ENCODE assay signal across 26 cellular contexts in genomic region chr14:71004481-71004880, GRCh38.
A peak's percentile ranks its signal among the peaks of the same experiment; 100 is the strongest.
DNase-seq lines count a peak whose midpoint lies in the region; ATAC-seq and TF ChIP-seq lines count a peak whose summit lies in the region.
"Had no signal": no experiment of that assay in that cellular context is flagged by ENCODE, and none has a peak within 500 bp of the region (broad histone marks: within the 10 kb centered on the region; RNA-seq: fewer than 3 reads in every experiment).

No MANE protein-coding gene starts in this region.

- intact Hi-C loops in activated T-helper 2 cell treated with anti-CD3 and anti-CD28 coated beads, Interferon-gamma antibody, Interleukin-2, Interleukin-4, amounts not matched to agents 10 μg/mL and 5 μg/mL and 100 μg/mL, durations not matched to agents 14 hours and 24 hours and 36 hours (cut with micrococcal nuclease) = no loop called here

- H3K27me3 ChIP-seq in GM23248 (replicated peaks; ENCODE audit: insufficient read depth) (no peaks in the 10 kb centered on the region), osteoblast (ENCODE audit: insufficient read depth, low read length) (no peaks in the 10 kb centered on the region)
- H3K27me3 ChIP-seq: stomach, tibial nerve had no signal

- H3K27ac Mint-ChIP-seq in activated naive CD8-positive, alpha-beta T cell = peak overlapping the region; percentile 54
- H3K27ac Mint-ChIP-seq in activated naive CD8-positive, alpha-beta T cell treated with anti-CD3 and anti-CD28 coated beads for 36 hours = no peak overlapping the region
- peak overlapping the region; percentile 20 for H3K27ac Mint-ChIP-seq in activated T-helper 2 cell treated with anti-CD3 and anti-CD28 coated beads, Interferon-gamma antibody, Interleukin-2, Interleukin-4, amounts not matched to agents 10 μg/mL and 5 μg/mL and 100 μg/mL, durations not matched to agents 14 hours and 24 hours and 36 hours
- H3K27ac Mint-ChIP-seq: dendritic cell treated with granulocyte-macrophage colony-stimulating factor and Interleukin-4, amounts not matched to agents 40 ng/mL and 50 ng/mL, for 4 days had no signal

- H3K27me3 Mint-ChIP-seq in activated naive CD8-positive, alpha-beta T cell = no peaks in the 10 kb centered on the region
- H3K27me3 Mint-ChIP-seq in activated naive CD8-positive, alpha-beta T cell treated with anti-CD3 and anti-CD28 coated beads for 36 hours = no peaks in the 10 kb centered on the region
- H3K27me3 Mint-ChIP-seq in activated T-helper 2 cell treated with anti-CD3 and anti-CD28 coated beads, Interferon-gamma antibody, Interleukin-2, Interleukin-4, amounts not matched to agents 10 μg/mL and 5 μg/mL and 100 μg/mL, durations not matched to agents 14 hours and 24 hours and 36 hours (ENCODE audit: low read depth) = no peaks in the 10 kb centered on the region
- H3K27me3 Mint-ChIP-seq: dendritic cell treated with granulocyte-macrophage colony-stimulating factor and Interleukin-4, amounts not matched to agents 40 ng/mL and 50 ng/mL, for 4 days had no signal

- in situ Hi-C loops in GM23248 (cut with MboI) = no loop called here

- H3K9me3 ChIP-seq in GM23248 (ENCODE audit: low read depth) = no peaks in the 10 kb centered on the region
- H3K9me3 ChIP-seq in osteoblast (ENCODE audit: low read depth, low read length) = no peaks in the 10 kb centered on the region
- H3K9me3 ChIP-seq: lower lobe of right lung, stomach, tibial nerve had no signal

- no peak for TF ChIP-seq CTCF in osteoblast (IDR thresholded peaks at IDR 0.05; ENCODE audit: extremely low read depth, low read depth, low read length)

- H3K36me3 ChIP-seq in GM23248 (ENCODE audit: low read depth) (no peaks in the 10 kb centered on the region), osteoblast (ENCODE audit: insufficient read depth, low read length) (no peaks in the 10 kb centered on the region)

- H3K4me1 ChIP-seq in GM23248 (ENCODE audit: insufficient read depth) = peaks cover 32% of the 10 kb centered on the region
- H3K4me1 ChIP-seq in osteoblast (ENCODE audit: insufficient read depth, low read length) = peaks cover 25% of the 10 kb centered on the region
- H3K4me1 ChIP-seq: lower lobe of right lung, tibial nerve had no signal

- no peak for ATAC-seq in HG02798 (IDR thresholded peaks at IDR 0.05; ENCODE audit: poor library complexity, unreplicated experiment)
- ATAC-seq: lower lobe of right lung, Panc1, sciatic nerve had no signal

- peak overlapping the region; percentile 4 for H3K4me2 ChIP-seq in GM23248 (ENCODE audit: unreplicated experiment)
- no peak overlapping the region for H3K4me2 ChIP-seq in osteoblast (ENCODE audit: insufficient read depth, low read length)

- H3F3A ChIP-seq in GM23248 (ENCODE audit: insufficient read depth) = peaks cover 25% of the 10 kb centered on the region

- H4K20me1 ChIP-seq in GM23248 (ENCODE audit: insufficient read depth) (no peaks in the 10 kb centered on the region; the same call in 1 of the 2 replicates), osteoblast (ENCODE audit: insufficient read depth, low read length) (peaks cover 6% of the 10 kb centered on the region)

- H3K4me1 Mint-ChIP-seq in activated naive CD8-positive, alpha-beta T cell (ENCODE audit: low read depth) = peaks cover 72% of the 10 kb centered on the region
- peaks cover 61% of the 10 kb centered on the region for H3K4me1 Mint-ChIP-seq in activated naive CD8-positive, alpha-beta T cell treated with anti-CD3 and anti-CD28 coated beads for 36 hours
- H3K4me1 Mint-ChIP-seq in activated T-helper 2 cell treated with anti-CD3 and anti-CD28 coated beads, Interferon-gamma antibody, Interleukin-2, Interleukin-4, amounts not matched to agents 10 μg/mL and 5 μg/mL and 100 μg/mL, durations not matched to agents 14 hours and 24 hours and 36 hours (ENCODE audit: low read depth) = peaks cover 36% of the 10 kb centered on the region

- 47 to 52% methylated on average over 2 of the region's 2 CpGs for WGBS in GM23248 (ENCODE audit: low coverage in 1 of 2, low lambda C conversion rate in 2 of 2, missing lambda C conversion rate in 2 of 2), 2 experiments

- no peak for DNase-seq in activated naive CD8-positive, alpha-beta T cell treated with anti-CD3 and anti-CD28 coated beads for 36 hours
- DNase-seq in GM23248 (peak; percentile 41), osteoblast (ENCODE audit: insufficient read length, low spot score, missing footprints) (no peak), SKM-1 (lab: John Stamatoyannopoulos, UW; ENCODE audit: unreplicated experiment) (no peak), NCI-H1048 (lab: John Stamatoyannopoulos, UW) (no peak)
- no peak for DNase-seq in activated T-helper 2 cell treated with anti-CD3 and anti-CD28 coated beads, Interferon-gamma antibody, Interleukin-2, Interleukin-4, amounts not matched to agents 10 μg/mL and 5 μg/mL and 100 μg/mL, durations not matched to agents 14 hours and 24 hours and 36 hours (ENCODE audit: low spot score)
- DNase-seq: activated CD4-positive, alpha-beta T cell treated with anti-CD3 and anti-CD28 coated beads for 48 hours; activated CD8-positive, alpha-beta memory T cell treated with anti-CD3 and anti-CD28 coated beads, Interleukin-2, amount 50 U/mL, for 48 hours; activated naive CD4-positive, alpha-beta T cell treated with Interleukin-2 at 50 U/mL for 16 hours; anterior cingulate cortex; central memory CD4-positive, alpha-beta T cell; DMS 273 treated with DMSO at 0.1 percent for 48 hours; Karpas-422; lower lobe of right lung; NCI-H1092 treated with DMSO at 0.1 percent for 48 hours; NCI-H187 treated with DMSO at 0.1 percent for 48 hours; NCI-H526; stomach had no signal

- peaks cover 17% of the 10 kb centered on the region for H3K36me3 Mint-ChIP-seq in activated naive CD8-positive, alpha-beta T cell
- peaks cover 32% of the 10 kb centered on the region for H3K36me3 Mint-ChIP-seq in activated naive CD8-positive, alpha-beta T cell treated with anti-CD3 and anti-CD28 coated beads for 36 hours
- peaks cover 42% of the 10 kb centered on the region for H3K36me3 Mint-ChIP-seq in activated T-helper 2 cell treated with anti-CD3 and anti-CD28 coated beads, Interferon-gamma antibody, Interleukin-2, Interleukin-4, amounts not matched to agents 10 μg/mL and 5 μg/mL and 100 μg/mL, durations not matched to agents 14 hours and 24 hours and 36 hours (ENCODE audit: low read depth)

- peaks cover 51% of the 10 kb centered on the region for H3K79me2 ChIP-seq in GM23248 (ENCODE audit: insufficient read depth)
- peaks cover 2% of the 10 kb centered on the region for H3K79me2 ChIP-seq in osteoblast (ENCODE audit: insufficient read depth, low read length)

- no peak overlapping the region for H3K4me3 ChIP-seq in GM23248
- H3K4me3 ChIP-seq in osteoblast (ENCODE audit: insufficient read depth, low read length) = no peak overlapping the region
- H3K4me3 ChIP-seq: lower lobe of right lung, stomach, tibial nerve had no signal

- no peaks in the 10 kb centered on the region for H3K9me3 Mint-ChIP-seq in activated naive CD8-positive, alpha-beta T cell (ENCODE audit: low read depth)
- H3K9me3 Mint-ChIP-seq in activated naive CD8-positive, alpha-beta T cell treated with anti-CD3 and anti-CD28 coated beads for 36 hours = peaks cover 3% of the 10 kb centered on the region
- no peaks in the 10 kb centered on the region for H3K9me3 Mint-ChIP-seq in activated T-helper 2 cell treated with anti-CD3 and anti-CD28 coated beads, Interferon-gamma antibody, Interleukin-2, Interleukin-4, amounts not matched to agents 10 μg/mL and 5 μg/mL and 100 μg/mL, durations not matched to agents 14 hours and 24 hours and 36 hours
- H3K9me3 Mint-ChIP-seq: dendritic cell treated with granulocyte-macrophage colony-stimulating factor and Interleukin-4, amounts not matched to agents 40 ng/mL and 50 ng/mL, for 4 days; neural crest cell had no signal

- H3K27ac ChIP-seq in GM23248 = peak overlapping the region; percentile 29; the same call in 1 of the 2 replicates
- H3K27ac ChIP-seq in osteoblast (ENCODE audit: low read depth, low read length) = peak overlapping the region; percentile 17
- H3K27ac ChIP-seq: C4-2B, lower lobe of right lung, stomach, tibial nerve had no signal

- no peak overlapping the region for H3K9ac ChIP-seq in GM23248

- no peaks in the 10 kb centered on the region for H3K9me2 ChIP-seq in GM23248 (ENCODE audit: insufficient read depth)

- peak overlapping the region; percentile 0 for H3K4me3 Mint-ChIP-seq in activated naive CD8-positive, alpha-beta T cell
- no peak overlapping the region for H3K4me3 Mint-ChIP-seq in activated naive CD8-positive, alpha-beta T cell treated with anti-CD3 and anti-CD28 coated beads for 36 hours
- no peak overlapping the region for H3K4me3 Mint-ChIP-seq in activated T-helper 2 cell treated with anti-CD3 and anti-CD28 coated beads, Interferon-gamma antibody, Interleukin-2, Interleukin-4, amounts not matched to agents 10 μg/mL and 5 μg/mL and 100 μg/mL, durations not matched to agents 14 hours and 24 hours and 36 hours (ENCODE audit: low read depth)
- H3K4me3 Mint-ChIP-seq: dendritic cell treated with granulocyte-macrophage colony-stimulating factor and Interleukin-4, amounts not matched to agents 40 ng/mL and 50 ng/mL, for 4 days; neural crest cell had no signal

- H2AFZ ChIP-seq in GM23248 (no peak overlapping the region), osteoblast (ENCODE audit: low read length) (no peak overlapping the region)
